In genomic region chr15:70519004-70519365, GRCh38 we compare ENCODE assay signal across 17 cellular contexts.
"Had no signal": no experiment of that assay in that cellular context is flagged by ENCODE, and none has a peak within 500 bp of the region (broad histone marks: within the 10 kb centered on the region; RNA-seq: fewer than 3 reads in every experiment).

No MANE protein-coding gene starts in this region.

- H3K9me3 Mint-ChIP-seq: naive thymus-derived CD4-positive, alpha-beta T cell; nephron progenitor cell had no signal

- ATAC-seq: heart left ventricle; naive thymus-derived CD4-positive, alpha-beta T cell; stimulated activated naive CD8-positive, alpha-beta T cell treated with anti-CD3 and anti-CD28 coated beads, Interleukin-15, Interleukin-2, amounts not matched to agents 100 U/mL and 50 U/mL, for 24 hours; upper lobe of right lung had no signal

- H3K36me3 ChIP-seq: colonic mucosa, heart left ventricle, right atrium auricular region, tibial nerve, upper lobe of right lung, vagina had no signal

- H3K27me3 ChIP-seq: colonic mucosa, right atrium auricular region, tibial nerve, upper lobe of right lung, vagina had no signal

- FAIRE-seq: islet of Langerhans, small intestine had no signal

- DNase-seq: colonic mucosa; effector CD8-positive, alpha-beta T cell; foreskin melanocyte; heart left ventricle; hypothalamus; kidney glomerular epithelial cell; naive thymus-derived CD4-positive, alpha-beta T cell; nephron progenitor cell; posterior cingulate gyrus; small intestine; stimulated activated CD4-positive, alpha-beta T cell treated with anti-CD3 and anti-CD28 coated beads, Interleukin-2, amount 100 ng/mL, for 48 hours; stimulated activated naive CD8-positive, alpha-beta T cell treated with anti-CD3 and anti-CD28 coated beads, Interleukin-15, Interleukin-2, amounts not matched to agents 100 U/mL and 50 U/mL, for 24 hours; upper lobe of right lung had no signal

- H3K4me3 ChIP-seq: colonic mucosa, heart left ventricle, right atrium auricular region, tibial nerve, upper lobe of right lung, vagina had no signal

- H3K4me3 Mint-ChIP-seq: nephron progenitor cell had no signal
